Comparison of ENCODE assay signal across 10 cellular contexts in genomic region chr17:82862758-82863645, GRCh38. TPM values are rescaled to one million over a fixed set of nuclear protein-coding genes. Genes with fewer than 3 reads are reported as not detected.
DNase-seq lines count a peak whose midpoint lies in the region; ATAC-seq and TF ChIP-seq lines count a peak whose summit lies in the region.
"Had no signal": no experiment of that assay in that cellular context is flagged by ENCODE, and none has a peak within 500 bp of the region (broad histone marks: within the 10 kb centered on the region; RNA-seq: fewer than 3 reads in every experiment).

No MANE protein-coding gene starts in this region.

- ATAC-seq in activated T-cell treated with anti-CD3 and anti-CD28 coated beads, Interleukin-2, amount 50 U/mL, for 4 hours: no peak
- no peak for ATAC-seq in stimulated activated memory B cell treated with anti-CD40 and anti-IgM and Interleukin-4, amounts not matched to agents 10 μg/mL and 1 μg/mL and 100 μg/mL, for 72 hours
- no peak for ATAC-seq in GM21723 (IDR thresholded peaks at IDR 0.05; ENCODE audit: unreplicated experiment)

- peak overlapping the region; percentile 35 for H3K4me3 Mint-ChIP-seq in activated T-cell treated with anti-CD3 and anti-CD28 coated beads, Interleukin-2, amount 50 U/mL, for 4 hours
- H3K4me3 Mint-ChIP-seq in immature natural killer cell: peak overlapping the region; percentile 75 to 91 (median 83)
- no peak overlapping the region for H3K4me3 Mint-ChIP-seq in stimulated activated memory B cell treated with anti-CD40 and anti-IgM and Interleukin-4, amounts not matched to agents 10 μg/mL and 1 μg/mL and 100 μg/mL, for 72 hours

- H3K9me3 Mint-ChIP-seq in activated T-cell treated with anti-CD3 and anti-CD28 coated beads, Interleukin-2, amount 50 U/mL, for 4 hours: no peaks in the 10 kb centered on the region
- H3K9me3 Mint-ChIP-seq in immature natural killer cell: no peaks in the 10 kb centered on the region
- H3K9me3 Mint-ChIP-seq in stimulated activated memory B cell treated with anti-CD40 and anti-IgM and Interleukin-4, amounts not matched to agents 10 μg/mL and 1 μg/mL and 100 μg/mL, for 72 hours: no peaks in the 10 kb centered on the region

- H3K4me3 ChIP-seq in WERI-Rb-1 (ENCODE audit: low read depth, low read length): no peak overlapping the region
- H3K4me3 ChIP-seq: ascending aorta had no signal

- no peaks in the 10 kb centered on the region for H3K9me3 ChIP-seq in WERI-Rb-1 (ENCODE audit: severe bottlenecking)
- H3K9me3 ChIP-seq: ascending aorta had no signal

- no peaks in the 10 kb centered on the region for H3K27me3 ChIP-seq in WERI-Rb-1 (ENCODE audit: insufficient read depth, low read depth, severe bottlenecking)
- H3K27me3 ChIP-seq: ascending aorta had no signal

- H3K27ac ChIP-seq in WERI-Rb-1: peak overlapping the region; percentile 61
- H3K27ac ChIP-seq: ascending aorta had no signal

- H3K4me1 Mint-ChIP-seq in activated T-cell treated with anti-CD3 and anti-CD28 coated beads, Interleukin-2, amount 50 U/mL, for 4 hours (ENCODE audit: low read depth): peaks cover 86% of the 10 kb centered on the region
- peaks cover 76 to 86% of the 10 kb centered on the region in 2 donors for H3K4me1 Mint-ChIP-seq in immature natural killer cell
- H3K4me1 Mint-ChIP-seq in stimulated activated memory B cell treated with anti-CD40 and anti-IgM and Interleukin-4, amounts not matched to agents 10 μg/mL and 1 μg/mL and 100 μg/mL, for 72 hours: peaks cover 79% of the 10 kb centered on the region

- no peak for DNase-seq in activated T-cell treated with anti-CD3 and anti-CD28 coated beads, Interleukin-2, amount 50 U/mL, for 4 hours
- no peak for DNase-seq in activated T-cell treated with anti-CD3 and anti-CD28 coated beads, Interleukin-2, amount 50 U/mL, for 1 hour
- peak; percentile 67 for DNase-seq in WERI-Rb-1
- no peak for DNase-seq in immature natural killer cell
- DNase-seq in DMS79 treated with DMSO at 0.1 percent for 48 hours (lab: John Stamatoyannopoulos, UW): no peak
- DNase-seq in DMS153 treated with DMSO at 0.1 percent for 48 hours (lab: John Stamatoyannopoulos, UW; ENCODE audit: unreplicated experiment): no peak

- H3K27ac Mint-ChIP-seq in immature natural killer cell: peak overlapping the region; percentile 95 to 98 (median 98)
- H3K27ac Mint-ChIP-seq in stimulated activated memory B cell treated with anti-CD40 and anti-IgM and Interleukin-4, amounts not matched to agents 10 μg/mL and 1 μg/mL and 100 μg/mL, for 72 hours: peak overlapping the region; percentile 100

- TF ChIP-seq CTCF in WERI-Rb-1 (IDR thresholded peaks at IDR 0.05; ENCODE audit: low read depth, low read length): no peak

- peaks cover 2% of the 10 kb centered on the region for H3K36me3 Mint-ChIP-seq in activated T-cell treated with anti-CD3 and anti-CD28 coated beads, Interleukin-2, amount 50 U/mL, for 4 hours (ENCODE audit: insufficient read depth)
- peaks cover 0 to 3% (median 0%) of the 10 kb centered on the region in 3 donors for H3K36me3 Mint-ChIP-seq in immature natural killer cell
- H3K36me3 Mint-ChIP-seq in stimulated activated memory B cell treated with anti-CD40 and anti-IgM and Interleukin-4, amounts not matched to agents 10 μg/mL and 1 μg/mL and 100 μg/mL, for 72 hours: peaks cover 5% of the 10 kb centered on the region

- H3K27me3 Mint-ChIP-seq in activated T-cell treated with anti-CD3 and anti-CD28 coated beads, Interleukin-2, amount 50 U/mL, for 4 hours (ENCODE audit: low read depth): no peaks in the 10 kb centered on the region
- H3K27me3 Mint-ChIP-seq in immature natural killer cell (ENCODE audit: low read depth in 3 of 3): peaks cover 5 to 19% (median 15%) of the 10 kb centered on the region in 3 donors
- H3K27me3 Mint-ChIP-seq in stimulated activated memory B cell treated with anti-CD40 and anti-IgM and Interleukin-4, amounts not matched to agents 10 μg/mL and 1 μg/mL and 100 μg/mL, for 72 hours: peaks cover 6% of the 10 kb centered on the region

- H3K36me3 ChIP-seq in WERI-Rb-1: peaks cover 16% of the 10 kb centered on the region
- H3K36me3 ChIP-seq: ascending aorta had no signal

RNA-seq across cellular contexts. Expression of gene ZNF750, which starts 23.2 kb away (rescaled TPM):
- total RNA-seq in activated T-cell treated with anti-CD3 and anti-CD28 coated beads, Interleukin-2, amount 50 U/mL, for 4 hours: not detected
- under 1 TPM in 1 of 3 donors, not detected in 2; 0.11 TPM for polyA plus RNA-seq in immature natural killer cell
- total RNA-seq: ascending aorta, left colon had no signal
